8 cellular contexts compared by ENCODE assay signal in genomic region chr13:48532473-48533206, GRCh38. TPM values are rescaled to one million over a fixed set of nuclear protein-coding genes. Genes with fewer than 3 reads are reported as not detected.
A peak's percentile ranks its signal among the peaks of the same experiment; 100 is the strongest.
DNase-seq lines count a peak whose midpoint lies in the region; ATAC-seq and TF ChIP-seq lines count a peak whose summit lies in the region.

Gene RCBTB2 (minus strand): TSS chr13:48533080. CDS start chr13:48521939, 11,141 bp downstream.

- ATAC-seq in GM21619 (IDR thresholded peaks at IDR 0.05; ENCODE audit: unreplicated experiment) (peak; percentile 75), PC-3 (peak; percentile 90), esophagus mucosa (peak; percentile 96)
- peak; percentile 94 to 95 for ATAC-seq in activated T-cell treated with anti-CD3 and anti-CD28 coated beads, Interleukin-2, amount 50 U/mL, for 4 hours

- peaks cover 7% of the 10 kb centered on the region; the same call in 1 of the 2 replicates for H3K4me1 ChIP-seq in PC-3 (ENCODE audit: insufficient read depth, low read length)
- peaks cover 16% of the 10 kb centered on the region for H3K4me1 ChIP-seq in muscle layer of colon (ENCODE audit: insufficient read depth, low read length)

- H3F3A ChIP-seq in PC-3 (ENCODE audit: low read length, unreplicated experiment) = no peaks in the 10 kb centered on the region

- H3K27me3 Mint-ChIP-seq in activated T-cell treated with anti-CD3 and anti-CD28 coated beads, Interleukin-2, amount 50 U/mL, for 4 hours (ENCODE audit: low read depth) = no peaks in the 10 kb centered on the region

- H3K36me3 ChIP-seq in PC-3 (ENCODE audit: low read depth, low read length) (no peaks in the 10 kb centered on the region), muscle layer of colon (ENCODE audit: insufficient read depth, low read length) (no peaks in the 10 kb centered on the region)

- BruUV-seq in PC-3 (replicated peaks; lab: Mats Ljungman, UMichigan) = no TSS peak

- H3K4me3 Mint-ChIP-seq in activated T-cell treated with anti-CD3 and anti-CD28 coated beads, Interleukin-2, amount 50 U/mL, for 4 hours = peak within 1 kb of the TSS; percentile 91

- H3K9me3 ChIP-seq in PC-3 (ENCODE audit: low read length) (no peaks in the 10 kb centered on the region), muscle layer of colon (ENCODE audit: low read length) (no peaks in the 10 kb centered on the region)

- TF ChIP-seq EP300 in Ishikawa (IDR thresholded peaks at IDR 0.05; ENCODE audit: borderline replicate concordance) = no peak

- H3K27ac ChIP-seq in PC-3 (ENCODE audit: low read length) (peak within 1 kb of the TSS; percentile 54), muscle layer of colon (ENCODE audit: low read depth, low read length) (peak within 1 kb of the TSS; percentile 90)

- peaks cover 7% of the 10 kb centered on the region for H3K9me3 Mint-ChIP-seq in activated T-cell treated with anti-CD3 and anti-CD28 coated beads, Interleukin-2, amount 50 U/mL, for 4 hours

- CTCF ChIA-PET in PC-3 (lab: Charles Lee) = interaction anchor here (0.6 kb wide), 1 partner anchor 131 kb away, joined by 3 read pairs; no protein-coding TSS in a partner anchor

- no peaks in the 10 kb centered on the region for H3K27me3 ChIP-seq in PC-3 (ENCODE audit: low read length)
- no peaks in the 10 kb centered on the region for H3K27me3 ChIP-seq in muscle layer of colon (ENCODE audit: control insufficient read depth in 1 of 2, insufficient read depth in 2 of 2, low read length in 2 of 2)

- H2AFZ ChIP-seq in PC-3 (ENCODE audit: low read length) = peak within 1 kb of the TSS; percentile 97

- intact Hi-C loops in PC-3 (cut with micrococcal nuclease) = loop anchor here (1.0 to 5.0 kb wide), 4 partner anchors 40 to 198 kb away; partner anchors contain the start of gene LPAR6

- TF ChIP-seq RAD21 in Ishikawa (IDR thresholded peaks at IDR 0.05; ENCODE audit: low read depth) = no peak

- peak within 1 kb of the TSS; percentile 81 for H3K4me2 ChIP-seq in PC-3 (ENCODE audit: low read length)

- no peak for TF ChIP-seq CTCF in PC-3 (conservative IDR thresholded peaks at IDR 0.05; ENCODE audit: low read depth, low read length)

- peak; percentile 97 for DNase-seq in DMS153 treated with DMSO at 0.1 percent for 48 hours (lab: John Stamatoyannopoulos, UW; ENCODE audit: unreplicated experiment)
- peak; percentile 95 for DNase-seq in PC-3
- DNase-seq in activated T-cell treated with anti-CD3 and anti-CD28 coated beads, Interleukin-2, amount 50 U/mL, for 4 hours = peak; percentile 99
- DNase-seq in stimulated activated CD8-positive, alpha-beta memory T cell treated with anti-CD3 and anti-CD28 coated beads, Interleukin-7, amount 100 ng/mL, for 1 hour (ENCODE audit: low read depth in 2 of 2) = peak; percentile 95 to 97

- no peaks in the 10 kb centered on the region for H3K36me3 Mint-ChIP-seq in activated T-cell treated with anti-CD3 and anti-CD28 coated beads, Interleukin-2, amount 50 U/mL, for 4 hours (ENCODE audit: insufficient read depth)

- H4K20me1 ChIP-seq in PC-3 (ENCODE audit: low read length) = no peaks in the 10 kb centered on the region

- H3K9ac ChIP-seq in PC-3 (ENCODE audit: low read length) (peak within 1 kb of the TSS; percentile 94), muscle layer of colon (ENCODE audit: low read length) (peak within 1 kb of the TSS; percentile 94)

- POLR2A ChIA-PET in PC-3 (lab: Charles Lee; ENCODE audit: unreplicated experiment) = interaction anchor here (0.6 to 1.0 kb wide), 6 partner anchors 14 to 176 kb away, joined by 3 to 8 read pairs (median 3); no protein-coding TSS in a partner anchor

- H3K4me3 ChIP-seq in PC-3 (ENCODE audit: low read length) = peak within 1 kb of the TSS; percentile 88
- H3K4me3 ChIP-seq in muscle layer of colon (ENCODE audit: low read depth in 1 of 2, low read length in 2 of 2) = peak within 1 kb of the TSS; percentile 77 to 91

- H3K79me2 ChIP-seq in PC-3 (ENCODE audit: low read length) = no peaks in the 10 kb centered on the region

- no peaks in the 10 kb centered on the region for H3K9me2 ChIP-seq in PC-3 (replicated peaks; ENCODE audit: low read length)

- peaks cover 30% of the 10 kb centered on the region for H3K4me1 Mint-ChIP-seq in activated T-cell treated with anti-CD3 and anti-CD28 coated beads, Interleukin-2, amount 50 U/mL, for 4 hours (ENCODE audit: low read depth)

TF ChIP-seq in Ishikawa, 13 proteins besides CTCF, POLR2A, EP300 and RAD21:
- TF ChIP-seq CREB1 (IDR thresholded peaks at IDR 0.05; ENCODE audit: low read depth) (no peak), CEBPB (IDR thresholded peaks at IDR 0.05) (no peak), EGR1 (IDR thresholded peaks at IDR 0.05) (no peak), FOXM1 (IDR thresholded peaks at IDR 0.05; ENCODE audit: borderline replicate concordance, low read depth) (no peak), NFIC (IDR thresholded peaks at IDR 0.05) (peak; percentile 82), YY1 (IDR thresholded peaks at IDR 0.05; ENCODE audit: low read depth) (0 out of 2 replicates have a peak, but pooled peaks have one; percentile 11), ZBTB7A (IDR thresholded peaks at IDR 0.05; ENCODE audit: low read depth) (peak; percentile 91), REST (IDR thresholded peaks at IDR 0.05; ENCODE audit: low read depth) (no peak), TEAD4 (IDR thresholded peaks at IDR 0.05) (no peak), TCF12 (IDR thresholded peaks at IDR 0.05; ENCODE audit: low read depth) (no peak), MAX (IDR thresholded peaks at IDR 0.05) (peak; percentile 90), USF1 (IDR thresholded peaks at IDR 0.05) (no peak), TAF1 (IDR thresholded peaks at IDR 0.05; ENCODE audit: low read depth) (no peak; the same call in 1 of the 2 replicates)

RNA-seq across cellular contexts. Expression of gene RCBTB2, which starts in this region (rescaled TPM):
- 2.1 and 2.5 TPM in 2 replicates for total RNA-seq in PC-3 (2014; rRNA removed)
- total RNA-seq in activated T-cell treated with anti-CD3 and anti-CD28 coated beads, Interleukin-2, amount 50 U/mL, for 4 hours = 1 to 10 TPM; 1.3 to 1.5 (median 1.4) TPM
- 10.3 TPM for total RNA-seq in esophagus mucosa

Comparison
In these comparisons a context has a peak if more than half of its experiments do, and no peak if none do; other contexts are left out.
1. Peak in every context shown above with its lines: DNase-seq, ATAC-seq, H3K4me3 ChIP-seq and H3K27ac ChIP-seq.